ENCODE assay signal across 8 cellular contexts in genomic region chr12:132523576-132524331, GRCh38. TPM values are rescaled to one million over a fixed set of nuclear protein-coding genes. Genes with fewer than 3 reads are reported as not detected.
A peak's percentile ranks its signal among the peaks of the same experiment; 100 is the strongest.
DNase-seq lines count a peak whose midpoint lies in the region; ATAC-seq and TF ChIP-seq lines count a peak whose summit lies in the region.

No MANE protein-coding gene starts in this region.

- no peak overlapping the region for H4K5ac ChIP-seq in mesendoderm (ENCODE audit: low read length)

- DNase-seq in Calu3 (peak; percentile 92), NCI-H460 (ENCODE audit: extremely low read depth, low read depth) (peak; percentile 54), mesendoderm (peak; percentile 50)
- peak; percentile 34 to 54 for DNase-seq in activated CD8-positive, alpha-beta memory T cell treated with anti-CD3 and anti-CD28 coated beads for 1 hour (ENCODE audit: extremely low read depth in 1 of 2, low read depth in 1 of 2)
- peak; percentile 67 for DNase-seq in effector CD4-positive, alpha-beta T cell
- peak; percentile 38 to 56 for DNase-seq in stimulated activated CD8-positive, alpha-beta memory T cell treated with anti-CD3 and anti-CD28 coated beads, Interleukin-4, amount 100 ng/mL, for 4 hours (ENCODE audit: low read depth in 2 of 2, low spot score in 1 of 2)

- H3K27ac ChIP-seq in mesendoderm (ENCODE audit: low read depth, low read length), result no peak overlapping the region

- H3K4me1 ChIP-seq in mesendoderm (ENCODE audit: control insufficient read depth, low read depth, low read length), result no peaks in the 10 kb centered on the region

- no peaks in the 10 kb centered on the region for H3K27me3 Mint-ChIP-seq in Calu3 (ENCODE audit: unreplicated experiment)

- H2BK15ac ChIP-seq in mesendoderm (replicated peaks; ENCODE audit: low read depth), result no peak overlapping the region

- no peak overlapping the region for H2BK120ac ChIP-seq in mesendoderm (ENCODE audit: low read depth, low read length)

- peak overlapping the region; percentile 50 for H3K4me3 Mint-ChIP-seq in Calu3 (ENCODE audit: low read depth, unreplicated experiment)

- no peak overlapping the region for H4K8ac ChIP-seq in mesendoderm (ENCODE audit: low read depth, low read length)

- H3K27me3 ChIP-seq in mesendoderm (ENCODE audit: insufficient read depth, low read length, poor library complexity), result no peaks in the 10 kb centered on the region

- no CpG with 5 or more reads among the region's 28 CpGs for WGBS in mesendoderm (ENCODE audit: extremely low coverage, insufficient coverage, low lambda C conversion rate)

- ATAC-seq in GM21786 (IDR thresholded peaks at IDR 0.05; ENCODE audit: unreplicated experiment) (peak; percentile 68), GM19463 (IDR thresholded peaks at IDR 0.05; ENCODE audit: unreplicated experiment) (no peak)

- H3K4ac ChIP-seq in mesendoderm (ENCODE audit: low read depth, low read length), result no peak overlapping the region

- peak; percentile 93 for TF ChIP-seq CTCF in Calu3 (IDR thresholded peaks at IDR 0.05; ENCODE audit: unreplicated experiment)

- intact Hi-C loops in Calu3 (cut with micrococcal nuclease; ENCODE audit: unreplicated experiment), result loop anchor here (2.0 to 5.0 kb wide), 3 partner anchors 29 to 106 kb away; no protein-coding TSS in a partner anchor

- BruUV-seq in Calu3 (replicated peaks; lab: Mats Ljungman, UMichigan), result no TSS peak

- H2AK5ac ChIP-seq in mesendoderm (ENCODE audit: low read length), result no peak overlapping the region

- H3K36me3 Mint-ChIP-seq in Calu3 (ENCODE audit: insufficient read depth, unreplicated experiment), result peaks cover 11% of the 10 kb centered on the region

- H2BK5ac ChIP-seq in mesendoderm (ENCODE audit: low read length), result no peak overlapping the region

- no peak overlapping the region for H3K18ac ChIP-seq in mesendoderm (ENCODE audit: low read length)

- no peak overlapping the region for H3K23ac ChIP-seq in mesendoderm (ENCODE audit: low read length)

- H3K36me3 ChIP-seq in mesendoderm (ENCODE audit: control insufficient read depth, insufficient read depth, low read length), result no peaks in the 10 kb centered on the region

- H3K79me1 ChIP-seq in mesendoderm (ENCODE audit: low read length), result no peaks in the 10 kb centered on the region

- CTCF ChIA-PET in Calu3 (lab: Charles Lee), result interaction anchor here (0.6 to 3.6 kb wide), 11 partner anchors 19 to 370 kb away, joined by 3 to 30 read pairs (median 4); no protein-coding TSS in a partner anchor

- no peak overlapping the region for H3K27ac Mint-ChIP-seq in Calu3 (ENCODE audit: unreplicated experiment)

- no peak overlapping the region for H3K4me3 ChIP-seq in mesendoderm (ENCODE audit: low read length)

- H3K4me2 ChIP-seq in mesendoderm (ENCODE audit: low read length), result no peak overlapping the region

- H3K4me1 Mint-ChIP-seq in Calu3 (ENCODE audit: low read depth, unreplicated experiment), result peaks cover 16% of the 10 kb centered on the region

- no peak overlapping the region for H3K9ac ChIP-seq in mesendoderm (ENCODE audit: low read length)

- no peak overlapping the region for H3K56ac ChIP-seq in mesendoderm (ENCODE audit: low read length)

- H3K79me2 ChIP-seq in mesendoderm (ENCODE audit: control insufficient read depth, insufficient read depth, low read length), result no peaks in the 10 kb centered on the region

- H3K9me3 Mint-ChIP-seq in Calu3 (ENCODE audit: low read depth, unreplicated experiment), result no peaks in the 10 kb centered on the region

RNA-seq across cellular contexts. Expression of gene FBRSL1, which starts 33.8 kb away (rescaled TPM):
- total RNA-seq in Calu3 (2022), result 118 and 119 TPM in 2 replicates
- 18.2 and 26.6 TPM in 2 replicates for total RNA-seq in NCI-H460 (2014; rRNA removed; shearing (Covaris generic))
- polyA plus RNA-seq in NCI-H460 (2014; cell fraction: nucleus; rRNA removed), result 69.7 and 133 TPM in 2 replicates
- polyA plus RNA-seq in mesendoderm (2013, experiment 1 of 2), result 86.6 TPM
- polyA plus RNA-seq in mesendoderm (2013, experiment 2 of 2), result 82.2 TPM
